In genomic region chr12:6774557-6775062, GRCh38 we compare ENCODE assay signal across 14 cellular contexts. TPM values are rescaled to one million over a fixed set of nuclear protein-coding genes. Genes with fewer than 3 reads are reported as not detected.
A peak's percentile ranks its signal among the peaks of the same experiment; 100 is the strongest.
DNase-seq lines count a peak whose midpoint lies in the region; ATAC-seq and TF ChIP-seq lines count a peak whose summit lies in the region.
"Had no signal": no experiment of that assay in that cellular context is flagged by ENCODE, and none has a peak within 500 bp of the region (broad histone marks: within the 10 kb centered on the region; RNA-seq: fewer than 3 reads in every experiment).

No MANE protein-coding gene starts in this region.

- POLR2A ChIA-PET in naive thymus-derived CD4-positive, alpha-beta T cell (lab: Charles Lee) = interaction anchor here (0.9 to 2.3 kb wide), 11 partner anchors 8 to 86 kb away, joined by 3 to 9 read pairs (median 4); partner anchors contain the start of genes CD4, COPS7A, MLF2 and ZNF384

- H3K4me3 Mint-ChIP-seq in naive thymus-derived CD4-positive, alpha-beta T cell = peak overlapping the region; percentile 16 to 84 (median 61)
- H3K4me3 Mint-ChIP-seq in progenitor cell of endocrine pancreas (ENCODE audit: low read depth) = no peak overlapping the region

- H3K4me1 Mint-ChIP-seq in naive thymus-derived CD4-positive, alpha-beta T cell = peaks cover 34 to 77% (median 49%) of the 10 kb centered on the region in 7 donors
- peaks cover 39% of the 10 kb centered on the region for H3K4me1 Mint-ChIP-seq in progenitor cell of endocrine pancreas (ENCODE audit: low read depth)

- H3K36me3 Mint-ChIP-seq in naive thymus-derived CD4-positive, alpha-beta T cell = peaks cover 0 to 22% (median 0%) of the 10 kb centered on the region in 5 donors
- H3K36me3 Mint-ChIP-seq in progenitor cell of endocrine pancreas (ENCODE audit: insufficient read depth) = peaks cover 23% of the 10 kb centered on the region

- H3K4me3 ChIP-seq in naive thymus-derived CD4-positive, alpha-beta T cell (ENCODE audit: low read length) = peak overlapping the region; percentile 47
- H3K4me3 ChIP-seq: hepatocyte had no signal

- H3K9me3 ChIP-seq in naive thymus-derived CD4-positive, alpha-beta T cell (ENCODE audit: control insufficient read depth in 2 of 3, low read length in 3 of 3) = no peaks in the 10 kb centered on the region

- no peaks in the 10 kb centered on the region for H3K36me3 ChIP-seq in naive thymus-derived CD4-positive, alpha-beta T cell (ENCODE audit: control insufficient read depth in 2 of 3, insufficient read depth in 3 of 3, low read length in 3 of 3)

- CTCF ChIA-PET in naive thymus-derived CD4-positive, alpha-beta T cell (lab: Charles Lee) = interaction anchor here (0.6 to 2.3 kb wide), 3 partner anchors 8 to 42 kb away, joined by 3 to 12 read pairs (median 6); partner anchors contain the start of genes MLF2 and PTMS

- H3K27me3 Mint-ChIP-seq in naive thymus-derived CD4-positive, alpha-beta T cell = peaks cover 0 to 36% (median 5%) of the 10 kb centered on the region in 5 donors
- H3K27me3 Mint-ChIP-seq in progenitor cell of endocrine pancreas = peaks cover 74% of the 10 kb centered on the region

- peak overlapping the region in 8 of 9 donors; percentile 13 to 86 (median 66) for H3K27ac Mint-ChIP-seq in naive thymus-derived CD4-positive, alpha-beta T cell
- H3K27ac Mint-ChIP-seq in progenitor cell of endocrine pancreas = no peak overlapping the region

- H3K9me3 Mint-ChIP-seq in naive thymus-derived CD4-positive, alpha-beta T cell = peaks cover 0 to 1% (median 0%) of the 10 kb centered on the region in 11 donors
- no peaks in the 10 kb centered on the region for H3K9me3 Mint-ChIP-seq in progenitor cell of endocrine pancreas (ENCODE audit: low read depth)

- no peak overlapping the region for H3K27ac ChIP-seq in naive thymus-derived CD4-positive, alpha-beta T cell (ENCODE audit: low read depth, low read length)

- no peak for TF ChIP-seq CTCF in progenitor cell of endocrine pancreas (IDR thresholded peaks at IDR 0.05; ENCODE audit: unreplicated experiment)

- DNase-seq in left ventricle myocardium superior (peak; percentile 28), Right ventricle myocardium inferior (ENCODE audit: missing footprints) (no peak), activated gamma-delta T cell (lab: John Stamatoyannopoulos, UW) (peak; percentile 24), progenitor cell of endocrine pancreas (ENCODE audit: low spot score, unreplicated experiment) (no peak), 8988T (no peak)
- no peak for DNase-seq in naive thymus-derived CD4-positive, alpha-beta T cell
- DNase-seq: AML-193, EL, erythroblast, IMR-90, mammary epithelial cell had no signal

- no peaks in the 10 kb centered on the region for H3K27me3 ChIP-seq in naive thymus-derived CD4-positive, alpha-beta T cell (ENCODE audit: control insufficient read depth in 2 of 2, insufficient read depth in 2 of 2, low read length in 2 of 2)
- H3K27me3 ChIP-seq: hepatocyte had no signal

- intact Hi-C loops in left ventricle myocardium superior (cut with micrococcal nuclease) = no loop called here
- intact Hi-C loops in Right ventricle myocardium inferior (cut with DNase I) = loop anchor here (5.0 kb wide), 1 partner anchor 157 kb away; no protein-coding TSS in a partner anchor
- intact Hi-C loops in naive thymus-derived CD4-positive, alpha-beta T cell (cut with micrococcal nuclease) = loop anchor here in 1 of 2 donors (5.0 kb wide), 1 partner anchor 207 kb away; the partner anchor contains the start of gene NOP2

- peaks cover 21 to 51% of the 10 kb centered on the region in 2 donors for H3K4me1 ChIP-seq in naive thymus-derived CD4-positive, alpha-beta T cell (ENCODE audit: control insufficient read depth in 2 of 2, insufficient read depth in 2 of 2, low read length in 2 of 2)

- ATAC-seq in left ventricle myocardium superior = no peak
- no peak for ATAC-seq in Right ventricle myocardium inferior
- peak; percentile 36 for ATAC-seq in naive thymus-derived CD4-positive, alpha-beta T cell
- ATAC-seq in GM19035 (IDR thresholded peaks at IDR 0.05; ENCODE audit: unreplicated experiment) = no peak
- no peak for ATAC-seq in GM19463 (IDR thresholded peaks at IDR 0.05; ENCODE audit: unreplicated experiment)

RNA-seq across cellular contexts. Expression of gene LAG3, which starts 2.3 kb away (rescaled TPM):
- total RNA-seq in left ventricle myocardium superior (0.37 TPM), Right ventricle myocardium inferior (0.24 TPM), progenitor cell of endocrine pancreas (2.2 and 2.5 TPM in 2 replicates)
- total RNA-seq in naive thymus-derived CD4-positive, alpha-beta T cell = 10 to 100 TPM in 1 of 5 experiments, 1 to 10 TPM in 2, under 1 TPM in 2; 0.64 to 46.5 (median 1.7) TPM
- under 1 TPM; 0.26 to 0.69 TPM for polyA plus RNA-seq in naive thymus-derived CD4-positive, alpha-beta T cell
- total RNA-seq: IMR-90 had no signal

RNA-seq across cellular contexts. Expression of gene PTMS, which starts 8.4 kb away (rescaled TPM):
- total RNA-seq in left ventricle myocardium superior (133 TPM), Right ventricle myocardium inferior (152 TPM), progenitor cell of endocrine pancreas (414 and 480 TPM in 2 replicates)
- 100 to 1,000 TPM in 1 of 5 experiments, 10 to 100 TPM in 1, 1 to 10 TPM in 3; 1.4 to 125 (median 3.5) TPM for total RNA-seq in naive thymus-derived CD4-positive, alpha-beta T cell
- polyA plus RNA-seq in naive thymus-derived CD4-positive, alpha-beta T cell = not detected

RNA-seq across cellular contexts. Expression of gene CD4, which starts 14.7 kb away (rescaled TPM):
- total RNA-seq in left ventricle myocardium superior (8.4 TPM), Right ventricle myocardium inferior (13.4 TPM), progenitor cell of endocrine pancreas (1.5 and 2.1 TPM in 2 replicates)
- total RNA-seq in naive thymus-derived CD4-positive, alpha-beta T cell = 100 to 1,000 TPM; 164 to 267 (median 246) TPM
- polyA plus RNA-seq in naive thymus-derived CD4-positive, alpha-beta T cell = 100 to 1,000 TPM; 364 to 576 TPM

RNA-seq across cellular contexts. Expression of gene MLF2, which starts 21.7 kb away (rescaled TPM):
- 158 TPM for total RNA-seq in left ventricle myocardium superior
- total RNA-seq in Right ventricle myocardium inferior = 156 TPM
- 100 to 1,000 TPM in 3 of 5 experiments, 10 to 100 TPM in 2; 84.6 to 141 (median 117) TPM for total RNA-seq in naive thymus-derived CD4-positive, alpha-beta T cell
- 100 to 1,000 TPM; 122 to 134 TPM for polyA plus RNA-seq in naive thymus-derived CD4-positive, alpha-beta T cell
- total RNA-seq in progenitor cell of endocrine pancreas = 281 and 305 TPM in 2 replicates

RNA-seq across cellular contexts. Expression of gene GPR162, which starts 47.0 kb away (rescaled TPM):
- 5.3 TPM for total RNA-seq in left ventricle myocardium superior
- 7.8 TPM for total RNA-seq in Right ventricle myocardium inferior
- 10 to 100 TPM in 1 of 5 experiments, 1 to 10 TPM in 1, under 1 TPM in 3; 0.30 to 10.5 (median 0.38) TPM for total RNA-seq in naive thymus-derived CD4-positive, alpha-beta T cell
- not detected for polyA plus RNA-seq in naive thymus-derived CD4-positive, alpha-beta T cell
- 5.5 and 6.3 TPM in 2 replicates for total RNA-seq in progenitor cell of endocrine pancreas

Comparison
In these comparisons a context has a peak if more than half of its experiments do, and no peak if none do; other contexts are left out.
1. DNase-seq: peak in left ventricle myocardium superior (single experiment) and activated gamma-delta T cell (single experiment); none in Right ventricle myocardium inferior (single experiment), naive thymus-derived CD4-positive, alpha-beta T cell (0 of 9), progenitor cell of endocrine pancreas (single experiment) and 8988T (single experiment).
2. RNA of gene CD4, which starts 14.7 kb away (total RNA-seq): 164 to 267 TPM in naive thymus-derived CD4-positive, alpha-beta T cell; 13.4 TPM in Right ventricle myocardium inferior (single experiment), 8.4 TPM in left ventricle myocardium superior (single experiment) and 1.5 to 2.1 TPM in progenitor cell of endocrine pancreas; every median in the first group is over 10 times any median in the second.